ENCODE assay signal across 1 cellular context in genomic region chrX:123499787-123500186, GRCh38.
TF ChIP-seq lines count a peak whose summit lies in the region.

No MANE protein-coding gene starts in this region.

TF ChIP-seq in IMR-90, 13 proteins besides CTCF, POLR2A, EP300 and RAD21:
- no peak for TF ChIP-seq RFX5 (IDR thresholded peaks at IDR 0.05; ENCODE audit: low read depth, low read length)
- TF ChIP-seq MAFK (IDR thresholded peaks at IDR 0.05; ENCODE audit: low read depth, low read length) = no peak
- no peak for TF ChIP-seq FOS (IDR thresholded peaks at IDR 0.05; ENCODE audit: low read depth, low read length)
- TF ChIP-seq NFE2L2 (IDR thresholded peaks at IDR 0.05; ENCODE audit: low read depth, low read length) = no peak
- no peak for TF ChIP-seq BHLHE40 (IDR thresholded peaks at IDR 0.05; ENCODE audit: low read depth, low read length)
- no peak for TF ChIP-seq MAZ (IDR thresholded peaks at IDR 0.05; ENCODE audit: borderline replicate concordance, low read depth, low read length)
